In the genomic region with DNA sequence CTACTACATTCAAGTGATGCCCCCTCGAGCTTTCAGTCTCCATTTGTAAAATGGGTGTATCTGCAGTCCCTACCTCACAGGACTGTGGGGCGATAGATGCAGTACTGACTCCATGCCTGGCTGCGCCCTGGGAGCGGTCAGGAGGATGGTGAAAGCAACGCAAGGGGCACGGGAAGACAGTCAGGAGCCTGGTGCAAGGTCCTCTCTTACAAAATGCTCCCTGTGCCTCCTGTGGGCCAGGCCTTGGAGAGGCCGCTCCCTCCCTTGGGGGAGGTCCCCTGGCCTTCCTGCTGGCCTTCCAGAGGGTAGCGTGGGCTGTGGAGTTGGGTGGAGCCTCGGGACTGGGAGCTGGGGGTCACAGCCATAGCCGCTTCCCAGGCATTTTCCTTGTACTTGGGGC, we compare ENCODE assay signal across 1 cellular context.
TF ChIP-seq lines count a peak whose summit lies in the region.

No MANE protein-coding gene starts in this region.

TF ChIP-seq in WTC11, 78 proteins besides CTCF, POLR2A, EP300 and RAD21 (continued from another document):
- TF ChIP-seq GRHL2 (CRISPR knock-in tag; IDR thresholded peaks at IDR 0.05; ENCODE audit: insufficient replicate concordance, severe bottlenecking) (no peak), RORB (CRISPR knock-in tag; IDR thresholded peaks at IDR 0.05) (no peak), ZNF232 (CRISPR knock-in tag; IDR thresholded peaks at IDR 0.05) (no peak), ZNF219 (CRISPR knock-in tag; IDR thresholded peaks at IDR 0.05; ENCODE audit: borderline replicate concordance) (no peak), ELF4 (CRISPR knock-in tag; IDR thresholded peaks at IDR 0.05; ENCODE audit: low read depth) (no peak), ZNF416 (CRISPR knock-in tag; IDR thresholded peaks at IDR 0.05) (no peak), KAT7 (CRISPR knock-in tag; IDR thresholded peaks at IDR 0.05; ENCODE audit: borderline replicate concordance) (no peak), SMAD3 (CRISPR knock-in tag; IDR thresholded peaks at IDR 0.05; ENCODE audit: borderline replicate concordance) (no peak)
- TF ChIP-seq, protein P1, sequence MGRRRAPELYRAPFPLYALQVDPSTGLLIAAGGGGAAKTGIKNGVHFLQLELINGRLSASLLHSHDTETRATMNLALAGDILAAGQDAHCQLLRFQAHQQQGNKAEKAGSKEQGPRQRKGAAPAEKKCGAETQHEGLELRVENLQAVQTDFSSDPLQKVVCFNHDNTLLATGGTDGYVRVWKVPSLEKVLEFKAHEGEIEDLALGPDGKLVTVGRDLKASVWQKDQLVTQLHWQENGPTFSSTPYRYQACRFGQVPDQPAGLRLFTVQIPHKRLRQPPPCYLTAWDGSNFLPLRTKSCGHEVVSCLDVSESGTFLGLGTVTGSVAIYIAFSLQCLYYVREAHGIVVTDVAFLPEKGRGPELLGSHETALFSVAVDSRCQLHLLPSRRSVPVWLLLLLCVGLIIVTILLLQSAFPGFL (CRISPR knock-in tag; IDR thresholded peaks at IDR 0.05; ENCODE audit: borderline replicate concordance): no peak
- TF ChIP-seq, protein P2, sequence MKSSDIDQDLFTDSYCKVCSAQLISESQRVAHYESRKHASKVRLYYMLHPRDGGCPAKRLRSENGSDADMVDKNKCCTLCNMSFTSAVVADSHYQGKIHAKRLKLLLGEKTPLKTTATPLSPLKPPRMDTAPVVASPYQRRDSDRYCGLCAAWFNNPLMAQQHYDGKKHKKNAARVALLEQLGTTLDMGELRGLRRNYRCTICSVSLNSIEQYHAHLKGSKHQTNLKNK (CRISPR knock-in tag; IDR thresholded peaks at IDR 0.05): no peak
- TF ChIP-seq, protein P3, sequence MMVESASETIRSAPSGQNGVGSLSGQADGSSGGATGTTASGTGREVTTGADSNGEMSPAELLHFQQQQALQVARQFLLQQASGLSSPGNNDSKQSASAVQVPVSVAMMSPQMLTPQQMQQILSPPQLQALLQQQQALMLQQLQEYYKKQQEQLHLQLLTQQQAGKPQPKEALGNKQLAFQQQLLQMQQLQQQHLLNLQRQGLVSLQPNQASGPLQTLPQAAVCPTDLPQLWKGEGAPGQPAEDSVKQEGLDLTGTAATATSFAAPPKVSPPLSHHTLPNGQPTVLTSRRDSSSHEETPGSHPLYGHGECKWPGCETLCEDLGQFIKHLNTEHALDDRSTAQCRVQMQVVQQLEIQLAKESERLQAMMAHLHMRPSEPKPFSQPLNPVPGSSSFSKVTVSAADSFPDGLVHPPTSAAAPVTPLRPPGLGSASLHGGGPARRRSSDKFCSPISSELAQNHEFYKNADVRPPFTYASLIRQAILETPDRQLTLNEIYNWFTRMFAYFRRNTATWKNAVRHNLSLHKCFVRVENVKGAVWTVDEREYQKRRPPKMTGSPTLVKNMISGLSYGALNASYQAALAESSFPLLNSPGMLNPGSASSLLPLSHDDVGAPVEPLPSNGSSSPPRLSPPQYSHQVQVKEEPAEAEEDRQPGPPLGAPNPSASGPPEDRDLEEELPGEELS (CRISPR knock-in tag; IDR thresholded peaks at IDR 0.05): no peak
- TF ChIP-seq, protein P4, sequence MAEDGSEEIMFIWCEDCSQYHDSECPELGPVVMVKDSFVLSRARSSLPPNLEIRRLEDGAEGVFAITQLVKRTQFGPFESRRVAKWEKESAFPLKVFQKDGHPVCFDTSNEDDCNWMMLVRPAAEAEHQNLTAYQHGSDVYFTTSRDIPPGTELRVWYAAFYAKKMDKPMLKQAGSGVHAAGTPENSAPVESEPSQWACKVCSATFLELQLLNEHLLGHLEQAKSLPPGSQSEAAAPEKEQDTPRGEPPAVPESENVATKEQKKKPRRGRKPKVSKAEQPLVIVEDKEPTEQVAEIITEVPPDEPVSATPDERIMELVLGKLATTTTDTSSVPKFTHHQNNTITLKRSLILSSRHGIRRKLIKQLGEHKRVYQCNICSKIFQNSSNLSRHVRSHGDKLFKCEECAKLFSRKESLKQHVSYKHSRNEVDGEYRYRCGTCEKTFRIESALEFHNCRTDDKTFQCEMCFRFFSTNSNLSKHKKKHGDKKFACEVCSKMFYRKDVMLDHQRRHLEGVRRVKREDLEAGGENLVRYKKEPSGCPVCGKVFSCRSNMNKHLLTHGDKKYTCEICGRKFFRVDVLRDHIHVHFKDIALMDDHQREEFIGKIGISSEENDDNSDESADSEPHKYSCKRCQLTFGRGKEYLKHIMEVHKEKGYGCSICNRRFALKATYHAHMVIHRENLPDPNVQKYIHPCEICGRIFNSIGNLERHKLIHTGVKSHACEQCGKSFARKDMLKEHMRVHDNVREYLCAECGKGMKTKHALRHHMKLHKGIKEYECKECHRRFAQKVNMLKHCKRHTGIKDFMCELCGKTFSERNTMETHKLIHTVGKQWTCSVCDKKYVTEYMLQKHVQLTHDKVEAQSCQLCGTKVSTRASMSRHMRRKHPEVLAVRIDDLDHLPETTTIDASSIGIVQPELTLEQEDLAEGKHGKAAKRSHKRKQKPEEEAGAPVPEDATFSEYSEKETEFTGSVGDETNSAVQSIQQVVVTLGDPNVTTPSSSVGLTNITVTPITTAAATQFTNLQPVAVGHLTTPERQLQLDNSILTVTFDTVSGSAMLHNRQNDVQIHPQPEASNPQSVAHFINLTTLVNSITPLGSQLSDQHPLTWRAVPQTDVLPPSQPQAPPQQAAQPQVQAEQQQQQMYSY (CRISPR knock-in tag; IDR thresholded peaks at IDR 0.05): no peak
